ENCODE assay signal across 9 cellular contexts in the genomic region with DNA sequence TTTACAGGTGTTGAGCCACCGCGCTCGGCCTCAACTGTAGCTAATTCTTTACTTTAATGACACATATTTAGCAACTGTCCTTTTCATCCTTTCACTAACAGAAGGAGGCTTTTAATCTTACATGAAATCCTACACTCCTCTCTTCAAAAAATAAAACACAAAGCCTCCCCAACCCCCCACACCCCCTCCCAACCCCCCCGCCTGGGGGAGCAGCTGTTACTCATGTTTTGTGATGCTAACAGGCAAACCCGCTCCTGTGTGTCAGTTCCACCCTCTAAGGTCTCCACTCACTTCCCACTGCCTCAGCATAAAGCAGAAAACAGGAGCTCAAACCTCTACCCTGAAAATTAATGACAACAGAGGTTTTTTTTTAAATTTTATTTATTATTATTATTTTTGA. TPM values are rescaled to one million over a fixed set of nuclear protein-coding genes. Genes with fewer than 3 reads are reported as not detected.
DNase-seq lines count a peak whose midpoint lies in the region; ATAC-seq and TF ChIP-seq lines count a peak whose summit lies in the region.
"Had no signal": no experiment of that assay in that cellular context is flagged by ENCODE, and none has a peak within 500 bp of the region (broad histone marks: within the 10 kb centered on the region; RNA-seq: fewer than 3 reads in every experiment).

No MANE protein-coding gene starts in this region.

- peak; percentile 25 to 33 for DNase-seq in activated CD8-positive, alpha-beta memory T cell treated with anti-CD3 and anti-CD28 coated beads for 4 hours (ENCODE audit: low read depth in 2 of 2)
- no peak for DNase-seq in activated CD8-positive, alpha-beta memory T cell treated with anti-CD3 and anti-CD28 coated beads for 24 hours
- no peak for DNase-seq in activated B cell treated with CpG ODN at 0.5 μM for 24 hours
- peak; percentile 7 for DNase-seq in effector CD8-positive, alpha-beta T cell (lab: John Stamatoyannopoulos, UW)
- DNase-seq in nephron progenitor cell, result no peak
- DNase-seq in lower lobe of right lung, result no peak
- DNase-seq: NCI-H748 treated with DMSO at 0.1 percent for 48 hours had no signal

- peaks cover 82% of the 10 kb centered on the region for H3K4me1 ChIP-seq in lower lobe of right lung

- TF ChIP-seq CTCF in activated B cell treated with CpG ODN at 0.5 μM for 24 hours (IDR thresholded peaks at IDR 0.05) (no peak), nephron progenitor cell (IDR thresholded peaks at IDR 0.05) (no peak), lower lobe of right lung (IDR thresholded peaks at IDR 0.05) (no peak)

- no peaks in the 10 kb centered on the region for H3K9me3 ChIP-seq in lower lobe of right lung

- H3K36me3 Mint-ChIP-seq in activated B cell treated with CpG ODN at 0.5 μM for 24 hours (ENCODE audit: low read depth) (peaks cover 13% of the 10 kb centered on the region), nephron progenitor cell (ENCODE audit: low read depth) (peaks cover 5% of the 10 kb centered on the region)
- H3K36me3 Mint-ChIP-seq in stimulated activated memory B cell treated with anti-CD40 and anti-IgM and Interleukin-4, amounts not matched to agents 10 μg/mL and 1 μg/mL and 100 μg/mL, for 72 hours, result peaks cover 11% of the 10 kb centered on the region

- CTCF ChIA-PET in activated B cell treated with CpG ODN at 0.5 μM for 24 hours (lab: Charles Lee), result interaction anchor here (0.8 to 2.3 kb wide), 7 partner anchors 20 to 74 kb away, joined by 3 to 20 read pairs (median 7); a partner anchor contains a TSS

- H3K27me3 Mint-ChIP-seq in activated B cell treated with CpG ODN at 0.5 μM for 24 hours, result no peaks in the 10 kb centered on the region
- no peaks in the 10 kb centered on the region for H3K27me3 Mint-ChIP-seq in stimulated activated memory B cell treated with anti-CD40 and anti-IgM and Interleukin-4, amounts not matched to agents 10 μg/mL and 1 μg/mL and 100 μg/mL, for 72 hours
- H3K27me3 Mint-ChIP-seq in nephron progenitor cell (ENCODE audit: low read depth, poor library complexity), result no peaks in the 10 kb centered on the region

- intact Hi-C loops in activated B cell treated with CpG ODN at 0.5 μM for 24 hours (cut with micrococcal nuclease) (loop anchor here (1.0 to 5.0 kb wide), 6 partner anchors 8 to 60 kb away; a partner anchor contains a TSS), lower lobe of right lung (cut with DNase I) (no loop called here)

- H3K9me3 Mint-ChIP-seq in activated B cell treated with CpG ODN at 0.5 μM for 24 hours (no peaks in the 10 kb centered on the region), nephron progenitor cell (no peaks in the 10 kb centered on the region)
- H3K9me3 Mint-ChIP-seq in stimulated activated memory B cell treated with anti-CD40 and anti-IgM and Interleukin-4, amounts not matched to agents 10 μg/mL and 1 μg/mL and 100 μg/mL, for 72 hours, result no peaks in the 10 kb centered on the region

- H3K27ac Mint-ChIP-seq in activated B cell treated with CpG ODN at 0.5 μM for 24 hours (peak overlapping the region; percentile 92), nephron progenitor cell (no peak overlapping the region)
- H3K27ac Mint-ChIP-seq in stimulated activated memory B cell treated with anti-CD40 and anti-IgM and Interleukin-4, amounts not matched to agents 10 μg/mL and 1 μg/mL and 100 μg/mL, for 72 hours, result peak overlapping the region; percentile 86

- H3K27ac ChIP-seq in lower lobe of right lung, result no peak overlapping the region

- H3K4me1 Mint-ChIP-seq in activated B cell treated with CpG ODN at 0.5 μM for 24 hours, result peaks cover 96% of the 10 kb centered on the region
- H3K4me1 Mint-ChIP-seq in stimulated activated memory B cell treated with anti-CD40 and anti-IgM and Interleukin-4, amounts not matched to agents 10 μg/mL and 1 μg/mL and 100 μg/mL, for 72 hours, result peaks cover 91% of the 10 kb centered on the region
- H3K4me1 Mint-ChIP-seq in nephron progenitor cell, result peaks cover 77% of the 10 kb centered on the region

- H3K4me3 ChIP-seq in lower lobe of right lung, result no peak overlapping the region

- POLR2A ChIA-PET in activated B cell treated with CpG ODN at 0.5 μM for 24 hours (lab: Charles Lee), result interaction anchor here (0.6 to 7.4 kb wide), 23 partner anchors 8 to 457 kb away, joined by 3 to 154 read pairs (median 8); a partner anchor contains a TSS

- no peaks in the 10 kb centered on the region for H3K27me3 ChIP-seq in lower lobe of right lung (ENCODE audit: low read depth)

- no peak for ATAC-seq in activated B cell treated with CpG ODN at 0.5 μM for 24 hours (ENCODE audit: low read depth)
- ATAC-seq in stimulated activated memory B cell treated with anti-CD40 and anti-IgM and Interleukin-4, amounts not matched to agents 10 μg/mL and 1 μg/mL and 100 μg/mL, for 72 hours, result no peak
- ATAC-seq in lower lobe of right lung, result no peak
- ATAC-seq in HG02973 (IDR thresholded peaks at IDR 0.05; ENCODE audit: unreplicated experiment), result no peak

- H3K4me3 Mint-ChIP-seq in activated B cell treated with CpG ODN at 0.5 μM for 24 hours (peak overlapping the region; percentile 66), nephron progenitor cell (no peak overlapping the region)
- H3K4me3 Mint-ChIP-seq in stimulated activated memory B cell treated with anti-CD40 and anti-IgM and Interleukin-4, amounts not matched to agents 10 μg/mL and 1 μg/mL and 100 μg/mL, for 72 hours, result peak overlapping the region; percentile 30

- H3K36me3 ChIP-seq in lower lobe of right lung, result no peaks in the 10 kb centered on the region

RNA-seq across cellular contexts. Expression of a gene that starts 55.4 kb away (rescaled TPM):
- total RNA-seq in activated B cell treated with CpG ODN at 0.5 μM for 24 hours (87.6 and 96.7 TPM in 2 replicates), lower lobe of right lung (41.5 TPM)

Comparison
In these comparisons a context has a peak if more than half of its experiments do, and no peak if none do; other contexts are left out.
1. DNase-seq: peak in activated CD8-positive, alpha-beta memory T cell treated with anti-CD3 and anti-CD28 coated beads for 4 hours (2 of 2) and effector CD8-positive, alpha-beta T cell (single experiment); none in activated CD8-positive, alpha-beta memory T cell treated with anti-CD3 and anti-CD28 coated beads for 24 hours (single experiment), activated B cell treated with CpG ODN at 0.5 μM for 24 hours (single experiment), nephron progenitor cell (single experiment) and lower lobe of right lung (single experiment).